In genomic region chr11:67484847-67485311, GRCh38 we compare ENCODE assay signal across 1 cellular context.
TF ChIP-seq lines count a peak whose summit lies in the region.

No MANE protein-coding gene starts in this region.

TF ChIP-seq in GM12878, 131 proteins besides CTCF, POLR2A, EP300 and RAD21 (continued from another document):
- TF ChIP-seq NBN (IDR thresholded peaks at IDR 0.05) = peak; percentile 88
